Comparison of ENCODE assay signal across 11 cellular contexts in the genomic region with DNA sequence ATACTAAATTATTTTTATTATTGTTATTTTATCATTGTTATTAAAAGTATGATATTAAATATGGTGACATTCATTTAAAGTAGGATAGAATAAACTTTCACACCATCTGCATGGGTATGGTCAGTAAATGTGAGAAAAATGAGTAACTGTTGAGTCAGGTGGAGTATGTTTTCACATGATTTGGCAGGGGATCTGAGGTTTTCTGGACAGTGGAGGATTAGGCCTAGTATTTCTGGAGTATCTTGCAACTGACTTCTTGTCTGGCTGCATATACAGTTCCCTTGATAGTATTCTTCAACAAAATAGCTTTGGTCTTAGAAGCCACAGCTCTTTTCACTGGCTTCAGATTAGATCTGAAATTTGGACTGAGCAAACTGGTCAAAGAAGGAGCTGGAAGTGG. TPM values are rescaled to one million over a fixed set of nuclear protein-coding genes. Genes with fewer than 3 reads are reported as not detected.
DNase-seq lines count a peak whose midpoint lies in the region; ATAC-seq and TF ChIP-seq lines count a peak whose summit lies in the region.
"Had no signal": no experiment of that assay in that cellular context is flagged by ENCODE, and none has a peak within 500 bp of the region (broad histone marks: within the 10 kb centered on the region; RNA-seq: fewer than 3 reads in every experiment).

No MANE protein-coding gene starts in this region.

- H3K36me3 ChIP-seq in heart left ventricle (no peaks in the 10 kb centered on the region), ovary (no peaks in the 10 kb centered on the region)

- peak in 2 of 4 donors; percentile 25 to 27 for ATAC-seq in heart left ventricle
- ATAC-seq in stimulated activated naive B cell treated with anti-CD40 and anti-IgM and Interleukin-4, amounts not matched to agents 10 μg/mL and 1 μg/mL and 100 μg/mL, for 72 hours (replicated peaks) = peak; percentile 41 to 50
- ATAC-seq in GM21825 (IDR thresholded peaks at IDR 0.05; ENCODE audit: unreplicated experiment) = no peak

- H3K27me3 ChIP-seq in heart left ventricle (no peaks in the 10 kb centered on the region), ovary (no peaks in the 10 kb centered on the region)

- H3K36me3 Mint-ChIP-seq in activated CD4-positive, alpha-beta T cell treated with anti-CD3 and anti-CD28 coated beads, Interleukin-2, amount 10 ng/mL, durations not matched to agents 24 days and 14 days (ENCODE audit: low read depth) = peaks cover 3% of the 10 kb centered on the region
- peaks cover 4 to 13% of the 10 kb centered on the region in 2 donors for H3K36me3 Mint-ChIP-seq in stimulated activated naive B cell treated with anti-CD40 and anti-IgM and Interleukin-4, amounts not matched to agents 10 μg/mL and 1 μg/mL and 100 μg/mL, for 72 hours

- no peak for TF ChIP-seq EP300 in ovary (IDR thresholded peaks at IDR 0.05)

- peak overlapping the region; percentile 26 to 86 (median 76) for H3K27ac ChIP-seq in heart left ventricle
- no peak overlapping the region for H3K27ac ChIP-seq in ovary

- peaks cover 17% of the 10 kb centered on the region for H3K4me1 Mint-ChIP-seq in activated CD4-positive, alpha-beta T cell treated with anti-CD3 and anti-CD28 coated beads, Interleukin-2, amount 10 ng/mL, durations not matched to agents 24 days and 14 days
- H3K4me1 Mint-ChIP-seq in stimulated activated naive B cell treated with anti-CD40 and anti-IgM and Interleukin-4, amounts not matched to agents 10 μg/mL and 1 μg/mL and 100 μg/mL, for 72 hours = peaks cover 12 to 15% of the 10 kb centered on the region in 2 donors

- H3K9me3 ChIP-seq in heart left ventricle (no peaks in the 10 kb centered on the region), ovary (no peaks in the 10 kb centered on the region)

- TF ChIP-seq CTCF in heart left ventricle (IDR thresholded peaks at IDR 0.05) (no peak), ovary (IDR thresholded peaks at IDR 0.05) (no peak)

- H3K27me3 Mint-ChIP-seq in activated CD4-positive, alpha-beta T cell treated with anti-CD3 and anti-CD28 coated beads, Interleukin-2, amount 10 ng/mL, durations not matched to agents 24 days and 14 days = no peaks in the 10 kb centered on the region
- H3K27me3 Mint-ChIP-seq in stimulated activated naive B cell treated with anti-CD40 and anti-IgM and Interleukin-4, amounts not matched to agents 10 μg/mL and 1 μg/mL and 100 μg/mL, for 72 hours = no peaks in the 10 kb centered on the region

- no peak for TF ChIP-seq POLR2A in heart left ventricle (IDR thresholded peaks at IDR 0.05)
- TF ChIP-seq POLR2A in ovary (IDR thresholded peaks at IDR 0.05) = no peak

- no peaks in the 10 kb centered on the region for H3K9me3 Mint-ChIP-seq in activated CD4-positive, alpha-beta T cell treated with anti-CD3 and anti-CD28 coated beads, Interleukin-2, amount 10 ng/mL, durations not matched to agents 24 days and 14 days
- no peaks in the 10 kb centered on the region for H3K9me3 Mint-ChIP-seq in stimulated activated naive B cell treated with anti-CD40 and anti-IgM and Interleukin-4, amounts not matched to agents 10 μg/mL and 1 μg/mL and 100 μg/mL, for 72 hours

- H3K27ac Mint-ChIP-seq in activated CD4-positive, alpha-beta T cell treated with anti-CD3 and anti-CD28 coated beads, Interleukin-2, amount 10 ng/mL, durations not matched to agents 24 days and 14 days = peak overlapping the region; percentile 68
- H3K27ac Mint-ChIP-seq in stimulated activated naive B cell treated with anti-CD40 and anti-IgM and Interleukin-4, amounts not matched to agents 10 μg/mL and 1 μg/mL and 100 μg/mL, for 72 hours = peak overlapping the region; percentile 76

- no peak for DNase-seq in activated CD4-positive, alpha-beta T cell treated with anti-CD3 and anti-CD28 coated beads, Interleukin-2, amount 10 ng/mL, durations not matched to agents 24 days and 14 days
- no peak for DNase-seq in activated CD4-positive, alpha-beta T cell treated with anti-CD3 and anti-CD28 coated beads, Interleukin-2, amount 50 U/mL, for 48 hours
- DNase-seq in amniotic epithelial cell (ENCODE audit: low read depth) = peak; percentile 91
- no peak for DNase-seq in heart left ventricle
- DNase-seq in stimulated activated naive B cell treated with anti-CD40 and anti-IgM and Interleukin-4, amounts not matched to agents 10 μg/mL and 1 μg/mL and 100 μg/mL, for 72 hours = no peak
- DNase-seq in ovary = no peak
- no peak for DNase-seq in DMS 273 treated with DMSO at 0.1 percent for 48 hours (lab: John Stamatoyannopoulos, UW)
- DNase-seq: activated T-cell treated with anti-CD3 and anti-CD28 coated beads for 4 hours, NCI-H187 treated with DMSO at 0.1 percent for 48 hours had no signal

- intact Hi-C loops in activated CD4-positive, alpha-beta T cell treated with anti-CD3 and anti-CD28 coated beads, Interleukin-2, amount 10 ng/mL, durations not matched to agents 24 days and 14 days (cut with micrococcal nuclease) = no loop called here
- intact Hi-C loops in heart left ventricle (cut with DNase I) (no loop called here), ovary (cut with DNase I) (loop anchor here in 1 of 4 donors (5.0 kb wide), 1 partner anchor 523 kb away; a partner anchor contains a TSS)

- H3K4me3 ChIP-seq in heart left ventricle = no peak overlapping the region
- no peak overlapping the region for H3K4me3 ChIP-seq in ovary

- no peak overlapping the region for H3K4me3 Mint-ChIP-seq in activated CD4-positive, alpha-beta T cell treated with anti-CD3 and anti-CD28 coated beads, Interleukin-2, amount 10 ng/mL, durations not matched to agents 24 days and 14 days
- peak overlapping the region in 1 of 2 donors; percentile 54 for H3K4me3 Mint-ChIP-seq in stimulated activated naive B cell treated with anti-CD40 and anti-IgM and Interleukin-4, amounts not matched to agents 10 μg/mL and 1 μg/mL and 100 μg/mL, for 72 hours

- H3K4me1 ChIP-seq in heart left ventricle (peaks cover 0 to 58% (median 17%) of the 10 kb centered on the region in 12 donors), ovary (ENCODE audit: insufficient read depth) (peaks cover 2% of the 10 kb centered on the region)

RNA-seq across cellular contexts. Expression of a gene that starts 54.5 kb away (rescaled TPM):
- total RNA-seq in activated CD4-positive, alpha-beta T cell treated with anti-CD3 and anti-CD28 coated beads, Interleukin-2, amount 10 ng/mL, durations not matched to agents 24 days and 14 days = 45.2 and 47.7 TPM in 2 replicates
- total RNA-seq in heart left ventricle (10 to 100 TPM; 39.9 to 70.0 (median 48.3) TPM), ovary (10 to 100 TPM; 14.1 to 43.2 (median 34.4) TPM)
- polyA plus RNA-seq in heart left ventricle (10 to 100 TPM; 15.5 to 46.3 TPM), ovary (10 to 100 TPM; 13.2 to 34.6 TPM)

RNA-seq across cellular contexts. Expression of a gene that starts 58.6 kb away (rescaled TPM):
- total RNA-seq in activated CD4-positive, alpha-beta T cell treated with anti-CD3 and anti-CD28 coated beads, Interleukin-2, amount 10 ng/mL, durations not matched to agents 24 days and 14 days = 0.54 and 0.86 TPM in 2 replicates
- total RNA-seq in heart left ventricle (1 to 10 TPM in 6 of 9 donors, under 1 TPM in 3; 0.18 to 3.3 (median 1.3) TPM), ovary (not detected)
- polyA plus RNA-seq in heart left ventricle (1 to 10 TPM; 1.2 to 9.5 TPM), ovary (not detected)
- polyA plus RNA-seq: neural cell had no signal

Comparison
In these comparisons a context has a peak if more than half of its experiments do, and no peak if none do; other contexts are left out.
1. H3K27ac ChIP-seq: peak in heart left ventricle (12 of 12); none in ovary (0 of 2).